In genomic region chr1:27556781-27557595, GRCh38 we compare ENCODE assay signal across 8 cellular contexts. TPM values are rescaled to one million over a fixed set of nuclear protein-coding genes. Genes with fewer than 3 reads are reported as not detected.
DNase-seq lines count a peak whose midpoint lies in the region; ATAC-seq and TF ChIP-seq lines count a peak whose summit lies in the region.

No MANE protein-coding gene starts in this region.

- 4% methylated on average over 15 of the region's 19 CpGs for WGBS in right lobe of liver (ENCODE audit: insufficient coverage, low coverage, low lambda C conversion rate, missing lambda C conversion rate)

- H3K27me3 ChIP-seq in right lobe of liver = no peaks in the 10 kb centered on the region

- H3K36me3 ChIP-seq in right lobe of liver = peaks cover 0 to 6% (median 0%) of the 10 kb centered on the region in 4 donors

- H3K4me3 ChIP-seq in right lobe of liver = peak overlapping the region in 1 of 3 donors; percentile 31

- intact Hi-C loops in right lobe of liver (cut with DNase I) = loop anchor here in 1 of 2 donors (5.0 to 10.0 kb wide), 2 partner anchors 40 to 108 kb away; no protein-coding TSS in a partner anchor

- ATAC-seq in right lobe of liver (peak; percentile 72 to 84 (median 74)), GM21390 (IDR thresholded peaks at IDR 0.05; ENCODE audit: unreplicated experiment) (no peak)

- peak; percentile 17 for TF ChIP-seq POLR2A in right lobe of liver (IDR thresholded peaks at IDR 0.05)

- DNase-seq in 8988T (peak; percentile 86), NCI-H2227 treated with DMSO at 0.1 percent for 48 hours (lab: John Stamatoyannopoulos, UW) (peak; percentile 83), dermis microvascular lymphatic vessel endothelial cell (ENCODE audit: low read depth in 2 of 2) (peak; percentile 35 to 81), right lobe of liver (peak; percentile 81 to 88 (median 86))
- DNase-seq in activated CD4-positive, alpha-beta T cell treated with anti-CD3 and anti-CD28 coated beads, Interleukin-2, amount 50 U/mL, for 24 hours (ENCODE audit: low read depth in 1 of 2, low spot score in 1 of 2) = peak; percentile 51 to 70
- DNase-seq in stimulated activated CD4-positive, alpha-beta T cell treated with anti-CD3 and anti-CD28 coated beads, Interleukin-4, amount 100 ng/mL, for 24 hours = peak; percentile 82

- peak; percentile 95 for TF ChIP-seq CTCF in GM12874 (IDR thresholded peaks at IDR 0.05; ENCODE audit: insufficient read depth, low read depth, low read length)
- peak; percentile 80 to 96 (median 92) for TF ChIP-seq CTCF in right lobe of liver (IDR thresholded peaks at IDR 0.05)

- H3K9me3 ChIP-seq in right lobe of liver = no peaks in the 10 kb centered on the region

- H3K4me1 ChIP-seq in right lobe of liver = peaks cover 0 to 28% (median 2%) of the 10 kb centered on the region in 4 donors

- peak overlapping the region; percentile 6 to 63 (median 43) for H3K27ac ChIP-seq in right lobe of liver

RNA-seq across cellular contexts. Expression of gene AHDC1, which starts 47.0 kb away (rescaled TPM):
- total RNA-seq in dermis microvascular lymphatic vessel endothelial cell (3.3 and 9.4 TPM in 2 replicates), right lobe of liver (10 to 100 TPM in 3 of 6 experiments, 1 to 10 TPM in 3; 5.5 to 21.3 (median 10.9) TPM)
